In genomic region chr9:89179920-89180667, GRCh38 we compare ENCODE assay signal across 8 cellular contexts. TPM values are rescaled to one million over a fixed set of nuclear protein-coding genes. Genes with fewer than 3 reads are reported as not detected.
DNase-seq lines count a peak whose midpoint lies in the region; ATAC-seq and TF ChIP-seq lines count a peak whose summit lies in the region.

No MANE protein-coding gene starts in this region.

- H3K27me3 ChIP-seq in RWPE2 (ENCODE audit: insufficient read depth, poor library complexity, severe bottlenecking) = peaks cover 27% of the 10 kb centered on the region
- peaks cover 38% of the 10 kb centered on the region for H3K27me3 ChIP-seq in left ventricle myocardium inferior (ENCODE audit: low read depth)

- peaks cover 4% of the 10 kb centered on the region for H3K4me1 ChIP-seq in RWPE2 (ENCODE audit: insufficient read depth, poor library complexity, severe bottlenecking)
- peaks cover 43% of the 10 kb centered on the region for H3K4me1 ChIP-seq in left ventricle myocardium inferior
- peaks cover 4% of the 10 kb centered on the region for H3K4me1 ChIP-seq in urinary bladder (ENCODE audit: insufficient read depth)

- H3K27me3 Mint-ChIP-seq in osteocyte (ENCODE audit: unreplicated experiment) = peaks cover 32% of the 10 kb centered on the region

- H3K9me3 ChIP-seq in RWPE2 (ENCODE audit: severe bottlenecking) = no peaks in the 10 kb centered on the region
- no peaks in the 10 kb centered on the region for H3K9me3 ChIP-seq in left ventricle myocardium inferior (replicated peaks)

- H3K36me3 Mint-ChIP-seq in osteocyte (ENCODE audit: unreplicated experiment) = no peaks in the 10 kb centered on the region

- no peaks in the 10 kb centered on the region for H3K9me3 Mint-ChIP-seq in osteocyte (ENCODE audit: unreplicated experiment)

- WGBS in urinary bladder = 1% methylated on average over 33 of the region's 33 CpGs

- peaks cover 29% of the 10 kb centered on the region for H3K4me1 Mint-ChIP-seq in osteocyte (ENCODE audit: unreplicated experiment)

- TF ChIP-seq CTCF in RWPE2 (IDR thresholded peaks at IDR 0.05; ENCODE audit: poor library complexity, severe bottlenecking) = no peak
- TF ChIP-seq CTCF in astrocyte of the cerebellum (IDR thresholded peaks at IDR 0.05; ENCODE audit: low read depth, low read length, missing control alignments) = no peak
- no peak for TF ChIP-seq CTCF in left ventricle myocardium inferior (IDR thresholded peaks at IDR 0.05; ENCODE audit: borderline replicate concordance)
- no peak for TF ChIP-seq CTCF in osteocyte (IDR thresholded peaks at IDR 0.05)

- peak overlapping the region; percentile 9 for H3K4me3 ChIP-seq in RWPE2 (ENCODE audit: severe bottlenecking)
- peak overlapping the region; percentile 38 for H3K4me3 ChIP-seq in astrocyte of the cerebellum (ENCODE audit: low read depth, low read length)
- H3K4me3 ChIP-seq in left ventricle myocardium inferior = peak overlapping the region; percentile 67
- peak overlapping the region; percentile 14 for H3K4me3 ChIP-seq in urinary bladder (ENCODE audit: low read depth, low read length)

- H3K4me3 Mint-ChIP-seq in osteocyte (ENCODE audit: unreplicated experiment) = peak overlapping the region; percentile 70

- DNase-seq in EL = peak; percentile 95
- DNase-seq in M059J (ENCODE audit: low read depth) = peak; percentile 98
- peak; percentile 89 for DNase-seq in RWPE2 (ENCODE audit: low spot score)
- peak; percentile 95 for DNase-seq in astrocyte of the cerebellum (ENCODE audit: low read depth)
- peak; percentile 87 for DNase-seq in left ventricle myocardium inferior
- peak; percentile 93 for DNase-seq in osteocyte (ENCODE audit: extremely low spot score, unreplicated experiment)

- ATAC-seq in RWPE2 (ENCODE audit: low read depth) = peak; percentile 87
- ATAC-seq in GM18870 (IDR thresholded peaks at IDR 0.05; ENCODE audit: unreplicated experiment) = no peak

- intact Hi-C loops in left ventricle myocardium inferior (cut with micrococcal nuclease) = no loop called here

- H3K27ac ChIP-seq in RWPE2 (ENCODE audit: poor library complexity, severe bottlenecking) (peak overlapping the region; percentile 64), left ventricle myocardium inferior (replicated peaks) (peak overlapping the region; percentile 87), urinary bladder (ENCODE audit: low read depth) (peak overlapping the region; percentile 28)

- in situ Hi-C loops in astrocyte of the cerebellum (cut with HindIII; ENCODE audit: low sequenced_read_pairs) = loop anchor here (5.0 kb wide), 1 partner anchor 102 kb away; no protein-coding TSS in a partner anchor

- peak overlapping the region; percentile 31 for H3K27ac Mint-ChIP-seq in osteocyte (ENCODE audit: unreplicated experiment)

- H3K36me3 ChIP-seq in RWPE2 (ENCODE audit: low read depth) (no peaks in the 10 kb centered on the region), left ventricle myocardium inferior (no peaks in the 10 kb centered on the region), urinary bladder (ENCODE audit: insufficient read depth) (no peaks in the 10 kb centered on the region)

RNA-seq across cellular contexts. Expression of gene SHC3, which starts 1.5 kb away (rescaled TPM):
- total RNA-seq in M059J (2014; rRNA removed; shearing (Covaris generic)) = 1.2 and 3.2 TPM in 2 replicates
- total RNA-seq in left ventricle myocardium inferior (0.96 TPM), osteocyte (0.05 and 0.21 TPM in 2 replicates), urinary bladder (2.0 TPM)
- 1.6 TPM for polyA plus RNA-seq in urinary bladder

Comparison
In these comparisons a context has a peak if more than half of its experiments do, and no peak if none do; other contexts are left out.
1. H3K27ac ChIP-seq: peak in every context shown above with its lines; median percentile 87 in left ventricle myocardium inferior; 64 in RWPE2; 28 in urinary bladder.
2. H3K4me3 ChIP-seq: peak in every context shown above with its lines; median percentile 67 in left ventricle myocardium inferior; 38 in astrocyte of the cerebellum; 14 in urinary bladder; 9 in RWPE2.